ENCODE assay signal across 8 cellular contexts in genomic region chr5:144187699-144188294, GRCh38. TPM values are rescaled to one million over a fixed set of nuclear protein-coding genes. Genes with fewer than 3 reads are reported as not detected.
DNase-seq lines count a peak whose midpoint lies in the region; ATAC-seq and TF ChIP-seq lines count a peak whose summit lies in the region.

No MANE protein-coding gene starts in this region.

- H3K4me1 Mint-ChIP-seq in Calu3 (ENCODE audit: low read depth, unreplicated experiment) (peaks cover under 1% of the 10 kb centered on the region), endodermal cell (no peaks in the 10 kb centered on the region)
- peaks cover 12% of the 10 kb centered on the region for H3K4me1 Mint-ChIP-seq in activated naive CD8-positive, alpha-beta T cell treated with anti-CD3 and anti-CD28 coated beads, Interleukin-2, amount 50 U/mL, for 24 hours

- H3K27ac Mint-ChIP-seq in Calu3 (ENCODE audit: unreplicated experiment) (peak overlapping the region; percentile 29), endodermal cell (no peak overlapping the region)
- H3K27ac Mint-ChIP-seq in activated naive CD8-positive, alpha-beta T cell treated with anti-CD3 and anti-CD28 coated beads, Interleukin-2, amount 50 U/mL, for 24 hours = peak overlapping the region; percentile 94

- H3K9me3 ChIP-seq in lung (ENCODE audit: control insufficient read depth in 2 of 2, insufficient read depth in 1 of 2, low read length in 1 of 2) = no peaks in the 10 kb centered on the region
- H3K9me3 ChIP-seq in endodermal cell (ENCODE audit: control insufficient read depth, low read length) = no peaks in the 10 kb centered on the region

- no peak for TF ChIP-seq CTCF in Calu3 (IDR thresholded peaks at IDR 0.05; ENCODE audit: unreplicated experiment)
- TF ChIP-seq CTCF in lung (IDR thresholded peaks at IDR 0.05; ENCODE audit: control extremely low read depth, extremely low read depth) = no peak
- TF ChIP-seq CTCF in endodermal cell (conservative IDR thresholded peaks at IDR 0.05) = no peak

- peak; percentile 63 for DNase-seq in Calu3
- peak; percentile 80 for DNase-seq in HS-5 (ENCODE audit: low read depth)
- DNase-seq in SKM-1 treated with dmso at 0.1 percent for 144 hours (lab: John Stamatoyannopoulos, UW; ENCODE audit: unreplicated experiment) = peak; percentile 65
- DNase-seq in activated naive CD8-positive, alpha-beta T cell treated with anti-CD3 and anti-CD28 coated beads, Interleukin-2, amount 50 U/mL, for 24 hours = peak; percentile 66
- DNase-seq in lung (ENCODE audit: low spot score) = peak; percentile 63
- peak; percentile 65 for DNase-seq in stimulated activated naive CD8-positive, alpha-beta T cell treated with anti-CD3 and anti-CD28 coated beads, Interleukin-15, Interleukin-2, amounts not matched to agents 100 U/mL and 50 U/mL, for 24 hours
- no peak for DNase-seq in endodermal cell

- CTCF ChIA-PET in Calu3 (lab: Charles Lee) = interaction anchor here (0.6 to 1.7 kb wide), 4 partner anchors 15 to 1020 kb away, joined by 3 to 7 read pairs (median 3); partner anchors contain the start of genes KCTD16 and YIPF5

- no peak overlapping the region for H3K9ac ChIP-seq in endodermal cell (ENCODE audit: extremely low read depth, low read length, poor library complexity, severe bottlenecking)

- H3K27me3 Mint-ChIP-seq in Calu3 (ENCODE audit: unreplicated experiment) (no peaks in the 10 kb centered on the region), endodermal cell (ENCODE audit: insufficient read depth) (peaks cover 10% of the 10 kb centered on the region)
- no peaks in the 10 kb centered on the region for H3K27me3 Mint-ChIP-seq in activated naive CD8-positive, alpha-beta T cell treated with anti-CD3 and anti-CD28 coated beads, Interleukin-2, amount 50 U/mL, for 24 hours

- H3K4me1 ChIP-seq in lung (ENCODE audit: control insufficient read depth in 2 of 2, insufficient read depth in 2 of 2, low read length in 2 of 2) (peaks cover 0 to 3% of the 10 kb centered on the region in 2 donors), endodermal cell (ENCODE audit: control insufficient read depth, insufficient read depth, low read length) (peaks cover 7% of the 10 kb centered on the region)

- peaks cover 6% of the 10 kb centered on the region for H3K36me3 Mint-ChIP-seq in Calu3 (ENCODE audit: insufficient read depth, unreplicated experiment)
- no peaks in the 10 kb centered on the region for H3K36me3 Mint-ChIP-seq in activated naive CD8-positive, alpha-beta T cell treated with anti-CD3 and anti-CD28 coated beads, Interleukin-2, amount 50 U/mL, for 24 hours (ENCODE audit: low read depth)
- no peaks in the 10 kb centered on the region for H3K36me3 Mint-ChIP-seq in endodermal cell (ENCODE audit: low read depth)

- H3K9me3 Mint-ChIP-seq in Calu3 (ENCODE audit: low read depth, unreplicated experiment) = no peaks in the 10 kb centered on the region
- H3K9me3 Mint-ChIP-seq in activated naive CD8-positive, alpha-beta T cell treated with anti-CD3 and anti-CD28 coated beads, Interleukin-2, amount 50 U/mL, for 24 hours = no peaks in the 10 kb centered on the region
- no peaks in the 10 kb centered on the region for H3K9me3 Mint-ChIP-seq in endodermal cell

- H3K36me3 ChIP-seq in lung (ENCODE audit: control insufficient read depth in 2 of 2, insufficient read depth in 2 of 2, low read length in 2 of 2) (no peaks in the 10 kb centered on the region), endodermal cell (ENCODE audit: control insufficient read depth, insufficient read depth, low read length) (no peaks in the 10 kb centered on the region)

- no TSS peak for BruUV-seq in Calu3 (replicated peaks; lab: Mats Ljungman, UMichigan)

- H3K4me3 ChIP-seq in lung = no peak overlapping the region
- H3K4me3 ChIP-seq in endodermal cell (ENCODE audit: low read length) = no peak overlapping the region

- H3K4me3 Mint-ChIP-seq in Calu3 (ENCODE audit: low read depth, unreplicated experiment) = no peak overlapping the region
- H3K4me3 Mint-ChIP-seq in activated naive CD8-positive, alpha-beta T cell treated with anti-CD3 and anti-CD28 coated beads, Interleukin-2, amount 50 U/mL, for 24 hours = peak overlapping the region; percentile 31
- H3K4me3 Mint-ChIP-seq in endodermal cell = no peak overlapping the region

- H3K27me3 ChIP-seq in lung (ENCODE audit: control insufficient read depth, insufficient read depth) (no peaks in the 10 kb centered on the region), endodermal cell (ENCODE audit: control insufficient read depth, insufficient read depth, low read length, poor library complexity, severe bottlenecking) (no peaks in the 10 kb centered on the region)

- H3K27ac ChIP-seq in lung (ENCODE audit: low read depth in 1 of 2, low read length in 1 of 2) = no peak overlapping the region
- no peak overlapping the region for H3K27ac ChIP-seq in endodermal cell (ENCODE audit: low read depth, low read length)

- ATAC-seq in GM21367 (IDR thresholded peaks at IDR 0.05; ENCODE audit: unreplicated experiment) (peak; percentile 78), lung (ENCODE audit: insufficient read depth, low FRiP score) (peak; percentile 56)
- ATAC-seq in activated naive CD8-positive, alpha-beta T cell treated with anti-CD3 and anti-CD28 coated beads, Interleukin-2, amount 50 U/mL, for 24 hours = peak; percentile 53
- peak; percentile 57 for ATAC-seq in stimulated activated naive CD8-positive, alpha-beta T cell treated with anti-CD3 and anti-CD28 coated beads, Interleukin-15, Interleukin-2, amounts not matched to agents 100 U/mL and 50 U/mL, for 24 hours

- 0 to 1% methylated on average over 2 of the region's 2 CpGs for WGBS in lung, 2 donors
- WGBS in endodermal cell (ENCODE audit: insufficient coverage in 1 of 2, insufficient read length in 1 of 2), 2 experiments = 71 to 93% methylated on average over 2 of the region's 2 CpGs

- intact Hi-C loops in Calu3 (cut with micrococcal nuclease; ENCODE audit: unreplicated experiment) = loop anchor here (5.0 kb wide), 1 partner anchor 210 kb away; no protein-coding TSS in a partner anchor

RNA-seq across cellular contexts. Expression of gene KCTD16, which starts 17.1 kb away (rescaled TPM):
- total RNA-seq in Calu3 (2022) = 0.14 TPM in 1 of 2 replicates, not detected in the other
- total RNA-seq in lung = under 1 TPM; 0.46 to 0.63 TPM
- polyA plus RNA-seq in lung = under 1 TPM; 0.07 to 0.08 TPM
- total RNA-seq in endodermal cell = under 1 TPM; 0.29 to 0.44 TPM
- 1.1 TPM for polyA plus RNA-seq in endodermal cell (2013, experiment 1 of 2)
- polyA plus RNA-seq in endodermal cell (2013, experiment 2 of 2) = 0.83 TPM

RNA-seq across cellular contexts. Expression of gene YIPF5, which starts 17.3 kb away (rescaled TPM):
- total RNA-seq in Calu3 (2022) (66.6 and 66.9 TPM in 2 replicates), lung (10 to 100 TPM; 43.2 to 51.9 TPM), endodermal cell (10 to 100 TPM; 46.8 to 54.0 TPM)
- polyA plus RNA-seq in lung = 10 to 100 TPM; 10.6 to 24.9 TPM
- polyA plus RNA-seq in endodermal cell (2013, experiment 1 of 2) = 47.8 TPM
- polyA plus RNA-seq in endodermal cell (2013, experiment 2 of 2) = 42.1 TPM
